In the genomic region with DNA sequence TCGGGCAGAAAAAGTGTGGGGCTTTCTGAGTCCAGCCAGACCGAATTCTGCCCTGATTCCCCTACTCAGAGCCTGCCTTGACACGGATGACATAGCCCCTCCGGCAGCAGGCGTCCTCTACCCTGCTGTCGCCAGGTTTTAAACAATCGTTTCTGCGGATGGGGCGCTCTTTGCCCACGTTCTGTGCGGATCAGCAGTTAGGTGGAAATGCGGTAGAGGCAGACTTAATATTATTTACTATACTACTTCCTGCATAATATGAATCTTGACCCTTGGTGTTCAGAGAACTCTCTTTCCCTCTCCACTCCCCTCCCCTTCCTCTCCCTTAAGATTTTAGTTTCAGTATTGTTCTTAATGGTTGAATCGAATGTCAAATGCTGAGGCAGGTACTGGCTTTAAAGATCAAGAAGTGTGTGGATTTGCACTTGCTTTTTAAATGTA, we compare ENCODE assay signal across 8 cellular contexts. TPM values are rescaled to one million over a fixed set of nuclear protein-coding genes. Genes with fewer than 3 reads are reported as not detected.
A peak's percentile ranks its signal among the peaks of the same experiment; 100 is the strongest.
DNase-seq lines count a peak whose midpoint lies in the region; ATAC-seq and TF ChIP-seq lines count a peak whose summit lies in the region.

No MANE protein-coding gene starts in this region.

- H3K27me3 Mint-ChIP-seq in activated CD4-positive, alpha-beta T cell treated with anti-CD3 and anti-CD28 coated beads for 36 hours: peaks cover 12% of the 10 kb centered on the region
- peaks cover 17% of the 10 kb centered on the region for H3K27me3 Mint-ChIP-seq in activated naive CD8-positive, alpha-beta T cell treated with anti-CD3 and anti-CD28 coated beads, Interleukin-2, amount 50 U/mL, for 24 hours

- peaks cover 5% of the 10 kb centered on the region for H3K27me3 ChIP-seq in prostate gland (replicated peaks; ENCODE audit: insufficient read depth)

- no peak for TF ChIP-seq POLR2A in prostate gland (IDR thresholded peaks at IDR 0.05)

- intact Hi-C loops in activated CD4-positive, alpha-beta T cell treated with anti-CD3 and anti-CD28 coated beads for 36 hours (cut with DNase I, micrococcal nuclease): loop anchor here (1.0 to 10.0 kb wide), 9 partner anchors 8 to 1238 kb away; no protein-coding TSS in a partner anchor
- intact Hi-C loops in prostate gland (cut with DNase I): no loop called here

- H3K9me3 ChIP-seq in prostate gland: no peaks in the 10 kb centered on the region

- H3K4me1 ChIP-seq in prostate gland (replicated peaks): no peaks in the 10 kb centered on the region

- 39% methylated on average over 13 of the region's 13 CpGs for WGBS in prostate gland

- H3K9me3 Mint-ChIP-seq in activated CD4-positive, alpha-beta T cell treated with anti-CD3 and anti-CD28 coated beads for 36 hours (ENCODE audit: low read depth): no peaks in the 10 kb centered on the region
- H3K9me3 Mint-ChIP-seq in activated naive CD8-positive, alpha-beta T cell treated with anti-CD3 and anti-CD28 coated beads, Interleukin-2, amount 50 U/mL, for 24 hours: no peaks in the 10 kb centered on the region

- CTCF ChIA-PET in activated CD4-positive, alpha-beta T cell treated with anti-CD3 and anti-CD28 coated beads for 36 hours (lab: Charles Lee): interaction anchor here (0.6 to 1.1 kb wide), 2 partner anchors 268 to 276 kb away, joined by 3 read pairs; no protein-coding TSS in a partner anchor

- H3K4me3 ChIP-seq in prostate gland: peak overlapping the region; percentile 47 to 59

- H3K4me1 Mint-ChIP-seq in activated CD4-positive, alpha-beta T cell treated with anti-CD3 and anti-CD28 coated beads for 36 hours: peaks cover 62% of the 10 kb centered on the region
- peaks cover 71% of the 10 kb centered on the region for H3K4me1 Mint-ChIP-seq in activated naive CD8-positive, alpha-beta T cell treated with anti-CD3 and anti-CD28 coated beads, Interleukin-2, amount 50 U/mL, for 24 hours

- peak; percentile 78 for DNase-seq in activated CD4-positive, alpha-beta T cell treated with anti-CD3 and anti-CD28 coated beads for 36 hours
- DNase-seq in activated CD4-positive, alpha-beta T cell treated with anti-CD3 and anti-CD28 coated beads for 1 hour: no peak
- DNase-seq in activated naive CD8-positive, alpha-beta T cell treated with anti-CD3 and anti-CD28 coated beads, Interleukin-2, amount 50 U/mL, for 24 hours: peak; percentile 55
- DNase-seq in prostate gland (ENCODE audit: low spot score) (no peak), KG1 (lab: John Stamatoyannopoulos, UW) (no peak), hypothalamus (lab: John Stamatoyannopoulos, UW) (no peak), NCI-H2081 treated with DMSO at 0.1 percent for 48 hours (lab: John Stamatoyannopoulos, UW) (no peak)

- H3K36me3 ChIP-seq in prostate gland: no peaks in the 10 kb centered on the region

- H3K4me3 Mint-ChIP-seq in activated CD4-positive, alpha-beta T cell treated with anti-CD3 and anti-CD28 coated beads for 36 hours: peak overlapping the region; percentile 96
- peak overlapping the region; percentile 88 for H3K4me3 Mint-ChIP-seq in activated naive CD8-positive, alpha-beta T cell treated with anti-CD3 and anti-CD28 coated beads, Interleukin-2, amount 50 U/mL, for 24 hours

- peaks cover 56% of the 10 kb centered on the region for H3K36me3 Mint-ChIP-seq in activated CD4-positive, alpha-beta T cell treated with anti-CD3 and anti-CD28 coated beads for 36 hours (ENCODE audit: low read depth)
- peaks cover 44% of the 10 kb centered on the region for H3K36me3 Mint-ChIP-seq in activated naive CD8-positive, alpha-beta T cell treated with anti-CD3 and anti-CD28 coated beads, Interleukin-2, amount 50 U/mL, for 24 hours (ENCODE audit: low read depth)

- ATAC-seq in activated CD4-positive, alpha-beta T cell treated with anti-CD3 and anti-CD28 coated beads for 36 hours: peak; percentile 17
- peak; percentile 28 for ATAC-seq in HG03432 (IDR thresholded peaks at IDR 0.05; ENCODE audit: unreplicated experiment)
- peak; percentile 12 for ATAC-seq in activated naive CD8-positive, alpha-beta T cell treated with anti-CD3 and anti-CD28 coated beads, Interleukin-2, amount 50 U/mL, for 24 hours

- POLR2A ChIA-PET in activated CD4-positive, alpha-beta T cell treated with anti-CD3 and anti-CD28 coated beads for 36 hours (lab: Charles Lee): interaction anchor here (0.6 kb wide), 1 partner anchor 1884 kb away, joined by 3 read pairs; no protein-coding TSS in a partner anchor

- TF ChIP-seq CTCF in prostate gland (IDR thresholded peaks at IDR 0.05): no peak

- H3K27ac Mint-ChIP-seq in activated CD4-positive, alpha-beta T cell treated with anti-CD3 and anti-CD28 coated beads for 36 hours: peak overlapping the region; percentile 98
- peak overlapping the region; percentile 96 for H3K27ac Mint-ChIP-seq in activated naive CD8-positive, alpha-beta T cell treated with anti-CD3 and anti-CD28 coated beads, Interleukin-2, amount 50 U/mL, for 24 hours

- H3K27ac ChIP-seq in prostate gland: peak overlapping the region; percentile 68 to 75

RNA-seq across cellular contexts. Expression of a gene that starts 2.4 kb away (rescaled TPM):
- 10 to 100 TPM; 23.5 to 30.2 TPM for total RNA-seq in activated CD4-positive, alpha-beta T cell treated with anti-CD3 and anti-CD28 coated beads for 36 hours
- total RNA-seq in prostate gland: 10 to 100 TPM; 10.4 to 19.9 TPM

Comparison
In these comparisons a context has a peak if more than half of its experiments do, and no peak if none do; other contexts are left out.
1. DNase-seq: peak in activated CD4-positive, alpha-beta T cell treated with anti-CD3 and anti-CD28 coated beads for 36 hours (single experiment) and activated naive CD8-positive, alpha-beta T cell treated with anti-CD3 and anti-CD28 coated beads, Interleukin-2, amount 50 U/mL, for 24 hours (single experiment); none in activated CD4-positive, alpha-beta T cell treated with anti-CD3 and anti-CD28 coated beads for 1 hour (single experiment), prostate gland (single experiment), KG1 (single experiment), hypothalamus (0 of 51) and NCI-H2081 treated with DMSO at 0.1 percent for 48 hours (single experiment).
2. Peak in every context shown above with its lines, with median percentiles within 50 percentile points of each other: ATAC-seq.